Comparison of ENCODE assay signal across 8 cellular contexts in the genomic region with DNA sequence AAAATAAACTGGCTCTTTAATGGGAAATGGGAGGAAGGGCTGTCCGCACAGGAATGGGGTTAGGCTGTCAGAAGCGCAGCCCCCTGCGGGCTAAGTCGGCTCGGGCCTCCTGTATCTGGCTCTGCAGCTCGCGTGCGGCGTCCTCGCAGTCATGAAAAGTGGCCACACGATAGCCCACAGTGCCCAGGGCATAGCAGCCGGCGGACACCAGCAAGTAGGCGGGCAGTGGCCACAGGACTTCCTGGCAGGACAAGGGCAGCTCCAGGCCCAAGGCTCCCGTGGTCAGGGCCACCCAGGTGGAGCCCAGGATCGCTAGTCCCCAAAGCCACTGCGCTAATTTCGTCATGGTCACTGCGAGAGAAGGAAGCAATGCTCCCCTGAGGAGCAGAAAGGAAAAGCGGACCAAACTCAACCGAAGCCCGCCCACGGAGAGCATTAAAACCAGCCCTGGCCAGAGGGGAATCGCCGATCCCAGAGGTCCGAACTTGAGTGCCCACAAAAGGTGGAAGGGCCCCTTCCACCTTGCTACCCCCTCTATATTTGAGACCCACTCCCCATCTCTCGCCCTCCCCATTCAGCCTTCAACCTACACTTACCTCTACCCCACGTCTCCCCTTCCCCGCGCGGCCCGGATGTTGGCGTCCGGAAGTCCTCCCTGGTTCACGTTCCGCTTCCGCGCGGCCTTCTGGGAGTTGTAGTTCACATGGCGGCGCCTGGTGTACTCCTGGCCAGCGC. TPM values are rescaled to one million over a fixed set of nuclear protein-coding genes. Genes with fewer than 3 reads are reported as not detected.
DNase-seq lines count a peak whose midpoint lies in the region; ATAC-seq and TF ChIP-seq lines count a peak whose summit lies in the region.

A gene with protein sequence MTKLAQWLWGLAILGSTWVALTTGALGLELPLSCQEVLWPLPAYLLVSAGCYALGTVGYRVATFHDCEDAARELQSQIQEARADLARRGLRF (minus strand): TSS at position 637 of the 735 bp plus-strand sequence. CDS start 291 bp downstream, at position 346.

- TF ChIP-seq POLR2A in Peyer's patch (IDR thresholded peaks at IDR 0.05): peak; percentile 66 to 83

- H3K36me3 ChIP-seq in Peyer's patch (peaks cover 0 to 4% (median 0%) of the 10 kb centered on the region in 3 donors), esophagus (ENCODE audit: control insufficient read depth in 2 of 2, insufficient read depth in 2 of 2, low read length in 1 of 2) (no peaks in the 10 kb centered on the region), muscle layer of colon (ENCODE audit: insufficient read depth, low read length) (no peaks in the 10 kb centered on the region)

- no peaks in the 10 kb centered on the region for H3K27me3 Mint-ChIP-seq in activated T-cell treated with anti-CD3 and anti-CD28 coated beads, Interleukin-2, amount 50 U/mL, for 24 hours

- H3K9me3 Mint-ChIP-seq in activated T-cell treated with anti-CD3 and anti-CD28 coated beads, Interleukin-2, amount 50 U/mL, for 24 hours: no peaks in the 10 kb centered on the region

- peaks cover 41% of the 10 kb centered on the region for H3K4me1 Mint-ChIP-seq in activated T-cell treated with anti-CD3 and anti-CD28 coated beads, Interleukin-2, amount 50 U/mL, for 24 hours (ENCODE audit: low read depth)

- 1% methylated on average over 42 of the region's 42 CpGs for WGBS in esophagus, 2 donors

- peak; percentile 50 for ATAC-seq in GM21447 (IDR thresholded peaks at IDR 0.05; ENCODE audit: unreplicated experiment)

- H3K4me1 ChIP-seq in Peyer's patch (peaks cover 0 to 33% (median 8%) of the 10 kb centered on the region in 4 donors), esophagus (ENCODE audit: control insufficient read depth in 2 of 2, insufficient read depth in 2 of 2, low read length in 1 of 2) (peaks cover 5 to 8% of the 10 kb centered on the region in 2 donors), muscle layer of colon (ENCODE audit: insufficient read depth, low read length) (peaks cover 17% of the 10 kb centered on the region)

- peak within 1 kb of the TSS; percentile 100 for H3K4me3 Mint-ChIP-seq in activated T-cell treated with anti-CD3 and anti-CD28 coated beads, Interleukin-2, amount 50 U/mL, for 24 hours

- DNase-seq in COLO829 (ENCODE audit: low spot score): peak; percentile 76
- DNase-seq in Jurkat, Clone E6-1 (ENCODE audit: low read depth, low spot score): peak; percentile 76
- peak; percentile 93 to 96 (median 94) for DNase-seq in Peyer's patch
- DNase-seq in activated T-cell treated with anti-CD3 and anti-CD28 coated beads, Interleukin-2, amount 50 U/mL, for 24 hours: peak; percentile 92
- DNase-seq in stimulated activated CD8-positive, alpha-beta memory T cell treated with anti-CD3 and anti-CD28 coated beads, Interleukin-7, amount 100 ng/mL, for 24 hours (ENCODE audit: low read depth): peak; percentile 80

- peak within 1 kb of the TSS; percentile 98 for H3K4me3 ChIP-seq in Jurkat, Clone E6-1 (ENCODE audit: low read length)
- H3K4me3 ChIP-seq in Peyer's patch (peak within 1 kb of the TSS; percentile 56 to 84 (median 60)), esophagus (ENCODE audit: low read depth in 1 of 2, low read length in 2 of 2) (peak within 1 kb of the TSS; percentile 76 to 88), muscle layer of colon (ENCODE audit: low read depth in 1 of 2, low read length in 2 of 2) (peak within 1 kb of the TSS; percentile 81 to 86)

- no peaks in the 10 kb centered on the region for H3K9me3 ChIP-seq in Peyer's patch
- H3K9me3 ChIP-seq in esophagus (ENCODE audit: control insufficient read depth in 2 of 2, insufficient read depth in 1 of 2, low read depth in 1 of 2, low read length in 1 of 2): no peaks in the 10 kb centered on the region
- no peaks in the 10 kb centered on the region for H3K9me3 ChIP-seq in muscle layer of colon (ENCODE audit: low read length)

- H3K27me3 ChIP-seq in Peyer's patch (no peaks in the 10 kb centered on the region), esophagus (ENCODE audit: control insufficient read depth in 1 of 2, insufficient read depth in 2 of 2, low read length in 2 of 2) (no peaks in the 10 kb centered on the region), muscle layer of colon (ENCODE audit: control insufficient read depth in 1 of 2, insufficient read depth in 2 of 2, low read length in 2 of 2) (no peaks in the 10 kb centered on the region)

- H3K36me3 Mint-ChIP-seq in activated T-cell treated with anti-CD3 and anti-CD28 coated beads, Interleukin-2, amount 50 U/mL, for 24 hours (ENCODE audit: low read depth): peaks cover 53% of the 10 kb centered on the region

- H3K9ac ChIP-seq in muscle layer of colon (ENCODE audit: low read length): peak within 1 kb of the TSS; percentile 79

- H3K27ac ChIP-seq in Peyer's patch (peak within 1 kb of the TSS; percentile 80 to 93 (median 86)), esophagus (ENCODE audit: low read depth in 2 of 2, low read length in 1 of 2) (peak within 1 kb of the TSS; percentile 84 to 90), muscle layer of colon (ENCODE audit: low read depth, low read length) (peak within 1 kb of the TSS; percentile 88)

- H3K27ac Mint-ChIP-seq in activated T-cell treated with anti-CD3 and anti-CD28 coated beads, Interleukin-2, amount 50 U/mL, for 24 hours: peak within 1 kb of the TSS; percentile 97

- no peak for TF ChIP-seq CTCF in Peyer's patch (IDR thresholded peaks at IDR 0.05)

RNA-seq across cellular contexts. Expression of the gene that starts here (rescaled TPM):
- polyA plus RNA-seq in Jurkat, Clone E6-1 (2012; ENCODE audit: insufficient read depth, insufficient read length): 57.0 TPM
- total RNA-seq in Peyer's patch: 10 to 100 TPM; 33.5 to 89.2 (median 65.0) TPM
- polyA plus RNA-seq in esophagus: 100 to 1,000 TPM; 103 to 248 TPM

Comparison
In these comparisons a context has a peak if more than half of its experiments do, and no peak if none do; other contexts are left out.
1. Peak in every context shown above with its lines: DNase-seq, ATAC-seq, H3K4me3 ChIP-seq and H3K27ac ChIP-seq.